ENCODE assay signal across 11 cellular contexts in genomic region chr9:130268521-130269131, GRCh38. TPM values are rescaled to one million over a fixed set of nuclear protein-coding genes. Genes with fewer than 3 reads are reported as not detected.
DNase-seq lines count a peak whose midpoint lies in the region; ATAC-seq and TF ChIP-seq lines count a peak whose summit lies in the region.
"Had no signal": no experiment of that assay in that cellular context is flagged by ENCODE, and none has a peak within 500 bp of the region (broad histone marks: within the 10 kb centered on the region; RNA-seq: fewer than 3 reads in every experiment).

No MANE protein-coding gene starts in this region.

- no peak overlapping the region for H3K4me3 ChIP-seq in upper lobe of left lung

- intact Hi-C loops in dendritic cell treated with granulocyte-macrophage colony-stimulating factor and Interleukin-4, amounts not matched to agents 40 ng/mL and 50 ng/mL, for 4 days (cut with micrococcal nuclease), result no loop called here
- intact Hi-C loops in CD4-positive, alpha-beta T cell (cut with DNase I, micrococcal nuclease), result no loop called here

- TF ChIP-seq CTCF in CD4-positive, alpha-beta T cell (IDR thresholded peaks at IDR 0.05), result no peak
- no peak for TF ChIP-seq CTCF in upper lobe of left lung (IDR thresholded peaks at IDR 0.05)

- peaks cover 62% of the 10 kb centered on the region for H3K27me3 ChIP-seq in CD4-positive, alpha-beta T cell (ENCODE audit: control insufficient read depth, insufficient read depth, low read length)
- peaks cover 0 to 26% (median 13%) of the 10 kb centered on the region in 4 donors for H3K27me3 ChIP-seq in upper lobe of left lung

- H3K36me3 ChIP-seq in upper lobe of left lung, result no peaks in the 10 kb centered on the region

- 34 to 38% methylated on average over 14 of the region's 14 CpGs for WGBS in upper lobe of left lung, 2 donors

- H3K27ac ChIP-seq in CD4-positive, alpha-beta T cell (ENCODE audit: low read depth, low read length), result no peak overlapping the region
- peak overlapping the region in 2 of 4 donors; percentile 12 to 32 for H3K27ac ChIP-seq in upper lobe of left lung

- POLR2A ChIA-PET in CD4-positive, alpha-beta T cell (lab: Charles Lee), result no interaction called here

- DNase-seq in DMS79 treated with DMSO at 0.1 percent for 48 hours (lab: John Stamatoyannopoulos, UW) (peak; percentile 93), NCI-H2081 treated with DMSO at 0.1 percent for 48 hours (lab: John Stamatoyannopoulos, UW) (peak; percentile 40), pons (ENCODE audit: low spot score) (peak; percentile 25), upper lobe of left lung (no peak), AG20443 (ENCODE audit: low spot score) (no peak)
- DNase-seq in CD4-positive, alpha-beta T cell, result no peak
- DNase-seq: stimulated activated CD4-positive, alpha-beta T cell treated with anti-CD3 and anti-CD28 coated beads, Interleukin-15, amount 100 ng/mL, for 24 hours had no signal

- H3K4me1 ChIP-seq in upper lobe of left lung, result peaks cover 7 to 22% (median 15%) of the 10 kb centered on the region in 4 donors

- CTCF ChIA-PET in CD4-positive, alpha-beta T cell (lab: Charles Lee), result no interaction called here

- peak overlapping the region; percentile 28 for H3K4me3 Mint-ChIP-seq in dendritic cell treated with granulocyte-macrophage colony-stimulating factor and Interleukin-4, amounts not matched to agents 40 ng/mL and 50 ng/mL, for 4 days
- H3K4me3 Mint-ChIP-seq in CD4-positive, alpha-beta T cell, result no peak overlapping the region

- no peaks in the 10 kb centered on the region for H3K9me3 Mint-ChIP-seq in dendritic cell treated with granulocyte-macrophage colony-stimulating factor and Interleukin-4, amounts not matched to agents 40 ng/mL and 50 ng/mL, for 4 days
- no peaks in the 10 kb centered on the region for H3K9me3 Mint-ChIP-seq in CD4-positive, alpha-beta T cell

- peaks cover 23% of the 10 kb centered on the region for H3K4me1 Mint-ChIP-seq in dendritic cell treated with granulocyte-macrophage colony-stimulating factor and Interleukin-4, amounts not matched to agents 40 ng/mL and 50 ng/mL, for 4 days (ENCODE audit: low read depth)
- peaks cover 12% of the 10 kb centered on the region for H3K4me1 Mint-ChIP-seq in CD4-positive, alpha-beta T cell (ENCODE audit: low read depth)

- TF ChIP-seq POLR2A in upper lobe of left lung (IDR thresholded peaks at IDR 0.05), result no peak

- ATAC-seq in CD4-positive, alpha-beta T cell (ENCODE audit: poor library complexity), result no peak
- ATAC-seq in GM21529 (IDR thresholded peaks at IDR 0.05; ENCODE audit: unreplicated experiment) (no peak), upper lobe of left lung (ENCODE audit: low FRiP score in 2 of 2) (no peak)

- H3K36me3 Mint-ChIP-seq in dendritic cell treated with granulocyte-macrophage colony-stimulating factor and Interleukin-4, amounts not matched to agents 40 ng/mL and 50 ng/mL, for 4 days (ENCODE audit: low read depth), result no peaks in the 10 kb centered on the region
- H3K36me3 Mint-ChIP-seq in CD4-positive, alpha-beta T cell (ENCODE audit: low read depth), result no peaks in the 10 kb centered on the region

- H3K9me3 ChIP-seq in CD4-positive, alpha-beta T cell (ENCODE audit: control insufficient read depth, low read length), result no peaks in the 10 kb centered on the region
- no peaks in the 10 kb centered on the region for H3K9me3 ChIP-seq in upper lobe of left lung

- no peak for TF ChIP-seq EP300 in upper lobe of left lung (IDR thresholded peaks at IDR 0.05)

- peak overlapping the region; percentile 86 for H3K27ac Mint-ChIP-seq in dendritic cell treated with granulocyte-macrophage colony-stimulating factor and Interleukin-4, amounts not matched to agents 40 ng/mL and 50 ng/mL, for 4 days
- no peak overlapping the region for H3K27ac Mint-ChIP-seq in CD4-positive, alpha-beta T cell

- H3K27me3 Mint-ChIP-seq in dendritic cell treated with granulocyte-macrophage colony-stimulating factor and Interleukin-4, amounts not matched to agents 40 ng/mL and 50 ng/mL, for 4 days, result peaks cover 60% of the 10 kb centered on the region
- peaks cover 77% of the 10 kb centered on the region for H3K27me3 Mint-ChIP-seq in CD4-positive, alpha-beta T cell

RNA-seq across cellular contexts. Expression of gene HMCN2, which starts 3.1 kb away (rescaled TPM):
- not detected for total RNA-seq in CD4-positive, alpha-beta T cell
- total RNA-seq in upper lobe of left lung, result 1 to 10 TPM in 5 of 6 donors, under 1 TPM in 1; 0.76 to 7.3 (median 1.5) TPM
- total RNA-seq: kidney epithelial cell, OCI-LY7 had no signal

Comparison
In these comparisons a context has a peak if more than half of its experiments do, and no peak if none do; other contexts are left out.
1. DNase-seq: peak in DMS79 treated with DMSO at 0.1 percent for 48 hours (single experiment), NCI-H2081 treated with DMSO at 0.1 percent for 48 hours (single experiment) and pons (single experiment); none in CD4-positive, alpha-beta T cell (0 of 10), upper lobe of left lung (0 of 2) and AG20443 (single experiment).